20 cellular contexts compared by ENCODE assay signal in genomic region chr10:3056280-3057037, GRCh38. TPM values are rescaled to one million over a fixed set of nuclear protein-coding genes. Genes with fewer than 3 reads are reported as not detected.
DNase-seq lines count a peak whose midpoint lies in the region; ATAC-seq and FAIRE-seq lines count a peak whose summit lies in the region.
"Had no signal": no experiment of that assay in that cellular context is flagged by ENCODE, and none has a peak within 500 bp of the region (broad histone marks: within the 10 kb centered on the region; RNA-seq: fewer than 3 reads in every experiment).

No MANE protein-coding gene starts in this region.

- peak; percentile 73 for FAIRE-seq in G401.6 (lab: Jason Lieb, UNC)

- ATAC-seq in HG02642 (IDR thresholded peaks at IDR 0.05; ENCODE audit: poor library complexity, unreplicated experiment): no peak
- ATAC-seq: foreskin keratinocyte; HCT116; left cardiac atrium; PC-3; right cardiac atrium; stimulated activated naive B cell treated with anti-CD40 and anti-IgM and Interleukin-4, amounts not matched to agents 10 μg/mL and 1 μg/mL and 100 μg/mL, for 72 hours; T-helper 17 cell had no signal

- peak; percentile 63 for DNase-seq in amniotic epithelial cell (ENCODE audit: low read depth)
- peak; percentile 79 for DNase-seq in islet precursor cell
- DNase-seq in renal cortical epithelial cell (ENCODE audit: low read depth): peak; percentile 38
- no peak for DNase-seq in H4 (ENCODE audit: low spot score)
- DNase-seq in DMS 273 (lab: John Stamatoyannopoulos, UW; ENCODE audit: unreplicated experiment): no peak
- DNase-seq in NCI-H1417 (lab: John Stamatoyannopoulos, UW): no peak
- DNase-seq: foreskin keratinocyte; left cardiac atrium; MM.1S; NCI-H187; NCI-H2227 treated with DMSO at 0.1 percent for 48 hours; occipital lobe; PC-3; right cardiac atrium; stimulated activated naive B cell treated with anti-CD40 and anti-IgM and Interleukin-4, amounts not matched to agents 10 μg/mL and 1 μg/mL and 100 μg/mL, for 72 hours; T-helper 17 cell; tibial artery had no signal

RNA-seq across cellular contexts. Expression of gene PFKP, which starts 10.9 kb away (rescaled TPM):
- 565 and 603 TPM in 2 replicates for total RNA-seq in renal cortical epithelial cell
- total RNA-seq in H4 (2014; rRNA removed; shearing (Covaris generic)): 98.8 and 119 TPM in 2 replicates

Comparison
In these comparisons a context has a peak if more than half of its experiments do, and no peak if none do; other contexts are left out.
1. DNase-seq: peak in amniotic epithelial cell (single experiment), islet precursor cell (single experiment) and renal cortical epithelial cell (single experiment); none in H4 (single experiment), DMS 273 (single experiment) and NCI-H1417 (0 of 3).